ENCODE assay signal across 20 cellular contexts in genomic region chr3:17672506-17672905, GRCh38.
DNase-seq lines count a peak whose midpoint lies in the region; FAIRE-seq and TF ChIP-seq lines count a peak whose summit lies in the region.
"Had no signal": no experiment of that assay in that cellular context is flagged by ENCODE, and none has a peak within 500 bp of the region (broad histone marks: within the 10 kb centered on the region; RNA-seq: fewer than 3 reads in every experiment).

No MANE protein-coding gene starts in this region.

- no peak for TF ChIP-seq CTCF in chondrocyte (IDR thresholded peaks at IDR 0.05)

- no peak overlapping the region for H3K27ac ChIP-seq in GM23248
- peak overlapping the region; percentile 58 for H3K27ac ChIP-seq in cingulate gyrus (ENCODE audit: low read depth, low read length)
- H3K27ac ChIP-seq: esophagus muscularis mucosa, right atrium auricular region, stomach, VCaP had no signal

- no peaks in the 10 kb centered on the region for H3K27me3 Mint-ChIP-seq in chondrocyte (ENCODE audit: low read depth)
- H3K27me3 Mint-ChIP-seq: activated CD4-positive, alpha-beta memory T cell treated with anti-CD3 and anti-CD28 coated beads for 36 hours; brain; T-cell had no signal

- peaks cover 11% of the 10 kb centered on the region for H3K4me1 Mint-ChIP-seq in chondrocyte (ENCODE audit: low read depth)

- in situ Hi-C loops in GM23248 (cut with MboI), result no loop called here

- H3K4me3 ChIP-seq in GM23248 (no peak overlapping the region), H7 (ENCODE audit: insufficient read depth, low read depth, low read length) (no peak overlapping the region)
- H3K4me3 ChIP-seq: esophagus muscularis mucosa, right atrium auricular region, stomach had no signal

- H3K4me2 ChIP-seq in GM23248 (ENCODE audit: unreplicated experiment), result no peak overlapping the region

- H3K4me1 ChIP-seq in GM23248 (ENCODE audit: insufficient read depth), result no peaks in the 10 kb centered on the region
- H3K4me1 ChIP-seq: Caco-2, esophagus muscularis mucosa, right atrium auricular region, stomach had no signal

- H3K9me2 ChIP-seq in GM23248 (ENCODE audit: insufficient read depth), result no peaks in the 10 kb centered on the region

- no peaks in the 10 kb centered on the region for H3K9me3 Mint-ChIP-seq in chondrocyte (ENCODE audit: low read depth)

- H3K79me2 ChIP-seq in GM23248 (ENCODE audit: insufficient read depth), result peaks cover 10% of the 10 kb centered on the region; the same call in 1 of the 2 replicates

- H3F3A ChIP-seq in GM23248 (ENCODE audit: insufficient read depth), result no peaks in the 10 kb centered on the region

- no peak overlapping the region for H3K9ac ChIP-seq in GM23248

- no peak for FAIRE-seq in frontal cortex (lab: Jason Lieb, UNC)

- 0 out of 2 replicates have a peak overlapping the region, but pooled peaks have one; percentile 17 for H2AFZ ChIP-seq in GM23248

- 37 to 39% methylated on average over 3 of the region's 3 CpGs for WGBS in GM23248 (ENCODE audit: low coverage in 1 of 2, low lambda C conversion rate in 2 of 2, missing lambda C conversion rate in 2 of 2), 2 experiments

- H4K20me1 ChIP-seq in GM23248 (ENCODE audit: insufficient read depth), result no peaks in the 10 kb centered on the region

- H3K4me3 Mint-ChIP-seq in chondrocyte (ENCODE audit: unreplicated experiment), result no peak overlapping the region
- H3K4me3 Mint-ChIP-seq: activated CD4-positive, alpha-beta memory T cell treated with anti-CD3 and anti-CD28 coated beads for 36 hours; brain; T-cell had no signal

- no peaks in the 10 kb centered on the region for H3K9me3 ChIP-seq in GM23248 (ENCODE audit: low read depth)
- H3K9me3 ChIP-seq: BE2C, Caco-2, esophagus muscularis mucosa, right atrium auricular region, stomach had no signal

- no peaks in the 10 kb centered on the region for H3K36me3 Mint-ChIP-seq in chondrocyte (ENCODE audit: low read depth)

- H3K27me3 ChIP-seq in GM23248 (replicated peaks; ENCODE audit: insufficient read depth), result no peaks in the 10 kb centered on the region
- H3K27me3 ChIP-seq in H7 (ENCODE audit: control insufficient read depth, insufficient read depth, low read length), result no peaks in the 10 kb centered on the region
- H3K27me3 ChIP-seq: BE2C, esophagus muscularis mucosa, right atrium auricular region, stomach had no signal

- DNase-seq in GM23248 (peak; percentile 20), iris pigment epithelial cell (ENCODE audit: low read depth) (peak; percentile 7), stromal cell of bone marrow (ENCODE audit: low read depth) (peak; percentile 6), frontal cortex (ENCODE audit: low spot score in 2 of 2) (no peak), chondrocyte (ENCODE audit: low spot score) (no peak), H7 (no peak)
- DNase-seq: activated CD4-positive, alpha-beta memory T cell treated with anti-CD3 and anti-CD28 coated beads for 36 hours; activated naive CD4-positive, alpha-beta T cell treated with anti-CD3 and anti-CD28 coated beads, Interleukin-2, amount 50 U/mL, for 16 hours; BE2C; Caco-2; EL; IMR-90; NCI-H526; stomach; T-cell had no signal

- no peak overlapping the region for H3K27ac Mint-ChIP-seq in chondrocyte (ENCODE audit: unreplicated experiment)
- H3K27ac Mint-ChIP-seq: activated CD4-positive, alpha-beta memory T cell treated with anti-CD3 and anti-CD28 coated beads for 36 hours; T-cell had no signal

- H3K36me3 ChIP-seq in GM23248 (ENCODE audit: low read depth) (no peaks in the 10 kb centered on the region), H7 (replicated peaks; ENCODE audit: control insufficient read depth, insufficient read depth, low read length) (no peaks in the 10 kb centered on the region)
- H3K36me3 ChIP-seq: BE2C, esophagus muscularis mucosa, right atrium auricular region, stomach had no signal

Comparison
In these comparisons a context has a peak if more than half of its experiments do, and no peak if none do; other contexts are left out.
1. DNase-seq: peak in GM23248 (single experiment), iris pigment epithelial cell (single experiment) and stromal cell of bone marrow (single experiment); none in frontal cortex (0 of 2), chondrocyte (single experiment) and H7 (single experiment).